Comparison of ENCODE assay signal across 32 cellular contexts in the genomic region with DNA sequence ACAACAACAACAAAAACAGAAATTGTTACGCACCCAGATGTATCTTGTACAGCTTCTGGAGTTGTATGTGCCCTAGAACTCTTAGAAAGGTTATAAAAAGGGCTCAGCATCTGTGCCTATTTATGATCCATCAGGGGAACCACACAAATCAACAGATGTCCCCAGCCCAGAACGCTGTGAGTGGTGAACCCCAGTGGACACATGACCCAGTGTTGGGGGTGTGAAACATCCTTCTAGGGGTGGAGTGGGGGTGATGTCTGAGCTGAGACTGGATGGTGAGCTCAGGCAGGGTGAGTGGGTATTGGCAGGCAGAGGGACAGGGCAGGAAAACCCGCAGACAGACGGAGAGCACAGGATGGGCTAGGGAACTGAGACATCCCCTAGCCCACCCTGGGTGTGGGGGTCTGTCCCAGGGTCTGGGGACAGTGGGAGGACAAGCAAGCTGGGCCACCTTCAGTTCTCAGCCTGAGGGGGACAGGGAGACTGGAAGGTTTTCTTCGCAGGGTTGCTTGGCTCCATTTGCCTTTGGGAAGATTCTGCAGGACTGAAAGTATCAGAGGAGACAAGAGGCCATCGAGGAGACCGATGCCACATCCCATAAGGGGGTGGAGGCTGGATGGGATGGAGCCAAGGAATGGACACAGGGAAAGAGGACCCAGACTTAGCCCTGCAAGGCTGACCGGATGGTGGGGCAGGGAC. TPM values are rescaled to one million over a fixed set of nuclear protein-coding genes. Genes with fewer than 3 reads are reported as not detected.
DNase-seq lines count a peak whose midpoint lies in the region; ATAC-seq, FAIRE-seq and TF ChIP-seq lines count a peak whose summit lies in the region.
"Had no signal": no experiment of that assay in that cellular context is flagged by ENCODE, and none has a peak within 500 bp of the region (broad histone marks: within the 10 kb centered on the region; RNA-seq: fewer than 3 reads in every experiment).

No MANE protein-coding gene starts in this region.

- TF ChIP-seq EP300 in HepG2 (IDR thresholded peaks at IDR 0.05; ENCODE audit: low read depth in 2 of 2, low read length in 2 of 2) (no peak), HepG2 (CRISPR knock-in tag; IDR thresholded peaks at IDR 0.05; ENCODE audit: borderline replicate concordance) (no peak)

- H3K4me3 ChIP-seq in SJSA1, result no peak overlapping the region
- H3K4me3 ChIP-seq in kidney (ENCODE audit: low read length in 2 of 2), result no peak overlapping the region
- no peak overlapping the region for H3K4me3 ChIP-seq in HepG2 (replicated peaks in 1 of 3; ENCODE audit: insufficient read depth in 1 of 3, low read depth in 2 of 3, low read length in 3 of 3)
- H3K4me3 ChIP-seq: esophagus squamous epithelium, GM23338, heart right ventricle, MG63, right atrium auricular region, smooth muscle cell, stomach had no signal

- POLR2A ChIA-PET in HepG2 (lab: Yijun Ruan, JAX), result no interaction called here

- H3K79me2 ChIP-seq in HepG2 (ENCODE audit: insufficient read depth, low read length), result no peaks in the 10 kb centered on the region
- H3K79me2 ChIP-seq: parathyroid adenoma had no signal

- intact Hi-C loops in kidney (cut with DNase I) (no loop called here), HepG2 (cut with micrococcal nuclease; ENCODE audit: unreplicated experiment) (no loop called here)

- H3K27me3 ChIP-seq in SJSA1 (replicated peaks) (no peaks in the 10 kb centered on the region), HepG2 (ENCODE audit: control insufficient read depth in 1 of 2, insufficient read depth in 2 of 2, low read length in 2 of 2) (peaks cover 3 to 28% of the 10 kb centered on the region in 2 experiments; a peak in 3 of 5 replicates)
- H3K27me3 ChIP-seq: esophagus squamous epithelium, MG63, right atrium auricular region, stomach had no signal

- TF ChIP-seq RAD21 in HepG2 (CRISPR knock-in tag; IDR thresholded peaks at IDR 0.05), result no peak

- H3K9ac ChIP-seq in kidney (ENCODE audit: low read length in 2 of 2) (no peak overlapping the region), HepG2 (ENCODE audit: insufficient read depth, low read depth, low read length) (no peak overlapping the region)
- H3K9ac ChIP-seq: parathyroid adenoma had no signal

- H3K4me1 ChIP-seq in SJSA1 (replicated peaks) (peaks cover 59% of the 10 kb centered on the region), kidney (ENCODE audit: control insufficient read depth in 1 of 2, insufficient read depth in 1 of 2, low read depth in 1 of 2, low read length in 2 of 2) (peaks cover 8 to 26% of the 10 kb centered on the region in 2 donors), HepG2 (ENCODE audit: insufficient read depth, low read length) (peaks cover 38% of the 10 kb centered on the region)
- H3K4me1 ChIP-seq: foreskin keratinocyte, parathyroid adenoma had no signal

- TF ChIP-seq CTCF in GM13977 (IDR thresholded peaks at IDR 0.05; ENCODE audit: extremely low read depth, insufficient read depth, missing control alignments) (no peak), kidney (IDR thresholded peaks at IDR 0.05; ENCODE audit: borderline replicate concordance, extremely low read depth, insufficient read depth) (no peak), HepG2 (CRISPR knock-in tag; IDR thresholded peaks at IDR 0.05) (no peak)

- 37% methylated on average over 8 of the region's 8 CpGs for WGBS in HepG2 (ENCODE audit: low lambda C conversion rate)

- no peak overlapping the region for H3K4me2 ChIP-seq in HepG2 (ENCODE audit: low read depth, low read length)
- H3K4me2 ChIP-seq: GM23338, smooth muscle cell had no signal

- CTCF ChIA-PET in HepG2 (lab: Yijun Ruan, JAX; ENCODE audit: low intra/inter-chr PET ratio, low total read pairs), result no interaction called here

- ATAC-seq in HepG2, result no peak
- ATAC-seq: foreskin keratinocyte, GM23338, heart right ventricle had no signal

- no TSS peak for BruUV-seq in HepG2 (replicated peaks; lab: Mats Ljungman, UMichigan)

- DNase-seq in AG08396 (ENCODE audit: low spot score) (peak; percentile 5), GM13977 (ENCODE audit: low spot score) (peak; percentile 48), SJSA1 (ENCODE audit: low read depth in 1 of 2, low spot score in 2 of 2) (no peak), kidney (peak; percentile 39), HepG2 (ENCODE audit: low spot score) (no peak), NCI-H146 treated with DMSO at 0.1 percent for 48 hours (lab: John Stamatoyannopoulos, UW; ENCODE audit: unreplicated experiment) (no peak), NCI-H2029 (lab: John Stamatoyannopoulos, UW) (no peak)
- no peak for DNase-seq in activated CD4-positive, alpha-beta T cell treated with anti-CD3 and anti-CD28 coated beads, Interleukin-2, amount 50 U/mL, for 1 hour
- DNase-seq: activated CD4-positive, alpha-beta memory T cell treated with anti-CD3 and anti-CD28 coated beads for 36 hours; activated CD4-positive, CD25-positive, alpha-beta regulatory T cell treated with anti-CD3 and anti-CD28 coated beads, Interleukin-2, amount 50 U/mL, for 72 hours; activated naive CD4-positive, alpha-beta T cell; caudate nucleus; esophagus squamous epithelium; foreskin keratinocyte; heart right ventricle; KBM-7; mammary epithelial cell; NCI-H1105 treated with DMSO at 0.1 percent for 48 hours; NCI-H1930; NCI-H526; NK-92 treated with Interleukin-12 subunit alpha and Interleukin-12 subunit beta, amount 100 ng/mL, for 24 hours; Right ventricle myocardium superior; stomach; T-helper 2 cell had no signal

- H3K36me3 ChIP-seq in SJSA1, result peaks cover 20% of the 10 kb centered on the region
- no peaks in the 10 kb centered on the region for H3K36me3 ChIP-seq in kidney (ENCODE audit: control insufficient read depth in 1 of 2, insufficient read depth in 2 of 2, low read length in 2 of 2)
- H3K36me3 ChIP-seq in HepG2 (replicated peaks in 1 of 2; ENCODE audit: control insufficient read depth in 1 of 2, insufficient read depth in 2 of 2, low read length in 2 of 2), result no peaks in the 10 kb centered on the region
- H3K36me3 ChIP-seq: esophagus squamous epithelium, heart right ventricle, MG63, right atrium auricular region, stomach had no signal

- no peaks in the 10 kb centered on the region for H3K9me3 ChIP-seq in SJSA1 (replicated peaks)
- no peaks in the 10 kb centered on the region for H3K9me3 ChIP-seq in kidney (ENCODE audit: control insufficient read depth in 1 of 2, low read length in 2 of 2)
- H3K9me3 ChIP-seq in HepG2 (ENCODE audit: low read length), result no peaks in the 10 kb centered on the region
- H3K9me3 ChIP-seq: esophagus squamous epithelium, heart right ventricle, MG63, right atrium auricular region, stomach had no signal

- no peaks in the 10 kb centered on the region for H4K20me1 ChIP-seq in HepG2 (ENCODE audit: insufficient read depth, low read length)

- peak overlapping the region; percentile 46 for H3K27ac ChIP-seq in SJSA1
- H3K27ac ChIP-seq in kidney (ENCODE audit: low read depth in 2 of 2, low read length in 2 of 2), result no peak overlapping the region
- no peak overlapping the region for H3K27ac ChIP-seq in HepG2 (ENCODE audit: extremely low read length, insufficient read depth, low read length)
- H3K27ac ChIP-seq: esophagus squamous epithelium, foreskin keratinocyte, heart right ventricle, parathyroid adenoma, right atrium auricular region, stomach had no signal

- TF ChIP-seq POLR2A in HepG2 (IDR thresholded peaks at IDR 0.05; ENCODE audit: insufficient read depth in 1 of 2, low read depth in 2 of 2, low read length in 2 of 2), result no peak

- no peak overlapping the region for H2AFZ ChIP-seq in HepG2 (ENCODE audit: low read length)
- H2AFZ ChIP-seq: GM23338, parathyroid adenoma had no signal

- in situ Hi-C loops in GM13977 (cut with MboI; ENCODE audit: low pct_unique_long_range_greater_than_20kb, low sequenced_read_pairs, unreplicated experiment) (no loop called here), HepG2 (cut with HindIII; ENCODE audit: extremely low pct_ligation_motif_present, low pct_unique_long_range_greater_than_20kb) (loop anchor here (5.0 kb wide), 1 partner anchor 47 kb away; no protein-coding TSS in a partner anchor)

- FAIRE-seq in kidney (lab: Jason Lieb, UNC) (no peak), HepG2 (lab: Jason Lieb, UNC) (no peak)
- FAIRE-seq: urothelium cell line had no signal

TF ChIP-seq in HepG2, 621 proteins besides CTCF, POLR2A, EP300 and RAD21 (continues in another document):
- no peak for TF ChIP-seq HDAC1 (CRISPR knock-in tag; IDR thresholded peaks at IDR 0.05)
- no peak for TF ChIP-seq NFKB2 (CRISPR knock-in tag; IDR thresholded peaks at IDR 0.05; ENCODE audit: borderline replicate concordance)

RNA-seq across cellular contexts. Expression of gene EMID1, which starts 5.8 kb away (rescaled TPM):
- 45.6 and 78.9 TPM in 2 replicates for total RNA-seq in SJSA1 (2014; rRNA removed; shearing (Covaris generic))
- total RNA-seq in kidney (9.6 TPM), HepG2 (2016; rRNA removed; fragmentation: Illumina TruSeq; extraction: Trizol) (0.21 and 0.82 TPM in 2 replicates)
- polyA plus RNA-seq in kidney (ENCODE audit: insufficient read depth, low read depth, low replicate concordance) (25.5 TPM), HepG2 (2011; rRNA removed) (0.45 and 0.81 TPM in 2 replicates)
- total RNA-seq in HepG2 (2016; cell fraction: cytosol; rRNA removed; fragmentation: Illumina TruSeq; extraction: Trizol; ENCODE audit: low read depth), result 2.7 and 2.8 TPM in 2 replicates
- total RNA-seq in HepG2 (2016; cell fraction: insoluble cytoplasmic fraction; rRNA removed; fragmentation: Illumina TruSeq; extraction: Trizol), result 0.09 and 0.26 TPM in 2 replicates
- total RNA-seq in HepG2 (2016; cell fraction: membrane; rRNA removed; fragmentation: Illumina TruSeq; extraction: Trizol), result 1.7 and 2.1 TPM in 2 replicates
- total RNA-seq in HepG2 (2016; cell fraction: nucleus; rRNA removed; fragmentation: Illumina TruSeq; extraction: Trizol), result 0.25 and 0.50 TPM in 2 replicates
- polyA plus RNA-seq in HepG2 (2011; cell fraction: cytosol; rRNA removed), result 0.37 and 1.1 TPM in 2 replicates
- 2.1 and 2.4 TPM in 2 replicates for polyA plus RNA-seq in HepG2 (2011; cell fraction: nucleus; rRNA removed)
- 0.46 and 0.72 TPM in 2 replicates for polyA plus RNA-seq in HepG2 (2012)
- 2.6 and 3.8 TPM in 2 replicates for polyA plus RNA-seq in HepG2 (2016; cell fraction: cytosol; fragmentation: Illumina TruSeq; extraction: Trizol; ENCODE audit: low read depth)
- polyA plus RNA-seq in HepG2 (2016; cell fraction: insoluble cytoplasmic fraction; fragmentation: Illumina TruSeq; extraction: Trizol; ENCODE audit: low read depth), result 0.25 and 0.50 TPM in 2 replicates
- 1.4 and 2.2 TPM in 2 replicates for polyA plus RNA-seq in HepG2 (2016; cell fraction: membrane; fragmentation: Illumina TruSeq; extraction: Trizol; ENCODE audit: low read depth)
- polyA plus RNA-seq in HepG2 (2016; cell fraction: nucleus; fragmentation: Illumina TruSeq; extraction: Trizol; ENCODE audit: insufficient read depth, low read depth), result 1.0 TPM in 2 replicates
- polyA minus RNA-seq in HepG2 (2011; rRNA and poly(A)+ RNA removed; ENCODE audit: low replicate concordance), result 0.09 and 2.4 TPM in 2 replicates
- not detected in 2 replicates for polyA minus RNA-seq in HepG2 (2011; cell fraction: cytosol; rRNA and poly(A)+ RNA removed)
- polyA minus RNA-seq in HepG2 (2011; cell fraction: nucleus; rRNA and poly(A)+ RNA removed), result 0.99 and 1.3 TPM in 2 replicates
- total RNA-seq: A172; activated CD4-positive, alpha-beta memory T cell treated with anti-CD3 and anti-CD28 coated beads for 36 hours; foreskin keratinocyte; HT1080 had no signal
- polyA plus RNA-seq: foreskin keratinocyte, mammary epithelial cell had no signal

Comparison
In these comparisons a context has a peak if more than half of its experiments do, and no peak if none do; other contexts are left out.
1. DNase-seq: peak in AG08396 (single experiment), GM13977 (single experiment) and kidney (single experiment); none in SJSA1 (0 of 2), HepG2 (single experiment), NCI-H146 treated with DMSO at 0.1 percent for 48 hours (single experiment), NCI-H2029 (single experiment) and activated CD4-positive, alpha-beta T cell treated with anti-CD3 and anti-CD28 coated beads, Interleukin-2, amount 50 U/mL, for 1 hour (single experiment).